14 cellular contexts compared by ENCODE assay signal in the genomic region with DNA sequence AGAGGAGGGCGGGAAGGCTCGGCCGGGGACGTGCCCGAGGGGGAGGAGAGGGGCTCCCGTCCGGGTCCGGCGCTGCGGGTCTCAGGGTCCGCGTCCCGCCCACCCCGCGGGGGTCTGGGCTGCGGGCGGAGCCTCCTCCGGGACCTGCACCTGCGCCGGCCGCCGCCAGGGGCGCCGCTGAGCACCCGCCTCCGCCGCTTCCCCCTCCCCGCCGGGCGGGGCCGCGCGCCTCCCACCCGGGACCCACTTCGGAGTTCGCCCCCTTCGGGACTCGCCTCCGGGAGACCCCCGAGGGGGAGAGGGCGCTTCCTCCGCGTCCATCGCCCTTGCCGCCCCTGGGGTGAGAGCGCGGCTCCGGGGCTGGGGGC. TPM values are rescaled to one million over a fixed set of nuclear protein-coding genes. Genes with fewer than 3 reads are reported as not detected.
DNase-seq lines count a peak whose midpoint lies in the region; ATAC-seq and TF ChIP-seq lines count a peak whose summit lies in the region.
"Not testable (repeated sequence)": the region's sequence is repeated elsewhere in the genome, so short reads cannot be mapped to it uniquely, and the experiment has no call there.
"Had no signal": no experiment of that assay in that cellular context is flagged by ENCODE, and none has a peak within 500 bp of the region (broad histone marks: within the 10 kb centered on the region; RNA-seq: fewer than 3 reads in every experiment).

No MANE protein-coding gene starts in this region.

- no CpG with 5 or more reads among the region's 48 CpGs for WGBS in esophagus muscularis mucosa
- no CpG with 5 or more reads among the region's 48 CpGs for WGBS in lung, 2 donors

- not testable (repeated sequence) for H3K4me3 Mint-ChIP-seq in WTC11; stimulated activated memory B cell treated with anti-CD40 and anti-IgM and Interleukin-4, amounts not matched to agents 10 μg/mL and 1 μg/mL and 100 μg/mL, for 72 hours

- not testable (repeated sequence) for DNase-seq in WTC11 (ENCODE audit: low spot score); esophagus muscularis mucosa (ENCODE audit: extremely low spot score); lung (ENCODE audit: low spot score)

- not testable (repeated sequence) for TF ChIP-seq CTCF in WTC11 (IDR thresholded peaks at IDR 0.05); esophagus muscularis mucosa (IDR thresholded peaks at IDR 0.05); lung (IDR thresholded peaks at IDR 0.05; ENCODE audit: control extremely low read depth, extremely low read depth)

- H3K4me3 ChIP-seq in BLaER1 (peak overlapping the region; percentile 63; the same call in 1 of the 2 replicates), esophagus muscularis mucosa (peak overlapping the region; percentile 47 to 73 (median 71))
- H3K4me3 ChIP-seq in lung = not testable (repeated sequence)

- not testable (repeated sequence) for TF ChIP-seq EP300 in esophagus muscularis mucosa (IDR thresholded peaks at IDR 0.05)

- H3K4me1 ChIP-seq in BLaER1 (peaks cover 51% of the 10 kb centered on the region), esophagus muscularis mucosa (peaks cover 10 to 39% (median 36%) of the 10 kb centered on the region in 4 donors), lung (ENCODE audit: control insufficient read depth in 2 of 2, insufficient read depth in 2 of 2, low read length in 2 of 2) (peaks cover 0 to 11% of the 10 kb centered on the region in 2 donors)

- ATAC-seq in GM19351 (IDR thresholded peaks at IDR 0.05; ENCODE audit: unreplicated experiment) (peak; percentile 43), HG02623 (IDR thresholded peaks at IDR 0.05; ENCODE audit: unreplicated experiment) (peak; percentile 22), HG03280 (IDR thresholded peaks at IDR 0.05; ENCODE audit: unreplicated experiment) (peak; percentile 52), WTC11 (peak; percentile 18), lung (ENCODE audit: insufficient read depth, low FRiP score) (peak; percentile 71)
- ATAC-seq in stimulated activated memory B cell treated with anti-CD40 and anti-IgM and Interleukin-4, amounts not matched to agents 10 μg/mL and 1 μg/mL and 100 μg/mL, for 72 hours = peak; percentile 71

- not testable (repeated sequence) for H3K9me3 ChIP-seq in BLaER1; esophagus muscularis mucosa; lung (ENCODE audit: control insufficient read depth in 2 of 2, insufficient read depth in 1 of 2, low read length in 1 of 2)

- POLR2A ChIA-PET in WTC11 (lab: Charles Lee) = interaction anchor here (0.6 kb wide), 1 partner anchor 13 kb away, joined by 3 read pairs; no protein-coding TSS in a partner anchor

- not testable (repeated sequence) for H3K27ac ChIP-seq in BLaER1; lung (ENCODE audit: low read depth in 1 of 2, low read length in 1 of 2)
- H3K27ac ChIP-seq in esophagus muscularis mucosa (replicated peaks in 1 of 4) = peak overlapping the region; percentile 86 to 96 (median 96)

- not testable (repeated sequence) for H3K9me3 Mint-ChIP-seq in WTC11; stimulated activated memory B cell treated with anti-CD40 and anti-IgM and Interleukin-4, amounts not matched to agents 10 μg/mL and 1 μg/mL and 100 μg/mL, for 72 hours

- H3K36me3 Mint-ChIP-seq in WTC11 = peaks cover 11% of the 10 kb centered on the region
- H3K36me3 Mint-ChIP-seq in stimulated activated memory B cell treated with anti-CD40 and anti-IgM and Interleukin-4, amounts not matched to agents 10 μg/mL and 1 μg/mL and 100 μg/mL, for 72 hours = not testable (repeated sequence)

- H3K27me3 ChIP-seq in BLaER1; lung (ENCODE audit: control insufficient read depth, insufficient read depth): not testable (repeated sequence)
- H3K27me3 ChIP-seq in esophagus muscularis mucosa = peaks cover 0 to 19% (median 8%) of the 10 kb centered on the region in 4 donors

- H3K27ac Mint-ChIP-seq in WTC11; stimulated activated memory B cell treated with anti-CD40 and anti-IgM and Interleukin-4, amounts not matched to agents 10 μg/mL and 1 μg/mL and 100 μg/mL, for 72 hours: not testable (repeated sequence)

- TF ChIP-seq POLR2A in esophagus muscularis mucosa (IDR thresholded peaks at IDR 0.05; ENCODE audit: low read depth) = not testable (repeated sequence)

- H3K4me1 Mint-ChIP-seq in WTC11 = peaks cover 24% of the 10 kb centered on the region
- H3K4me1 Mint-ChIP-seq in stimulated activated memory B cell treated with anti-CD40 and anti-IgM and Interleukin-4, amounts not matched to agents 10 μg/mL and 1 μg/mL and 100 μg/mL, for 72 hours = peaks cover 50% of the 10 kb centered on the region

- H3K27me3 Mint-ChIP-seq in WTC11 (ENCODE audit: low read depth); stimulated activated memory B cell treated with anti-CD40 and anti-IgM and Interleukin-4, amounts not matched to agents 10 μg/mL and 1 μg/mL and 100 μg/mL, for 72 hours: not testable (repeated sequence)

- not testable (repeated sequence) for H4K20me1 ChIP-seq in BLaER1

- not testable (repeated sequence) for H3K36me3 ChIP-seq in BLaER1; esophagus muscularis mucosa; lung (ENCODE audit: control insufficient read depth in 2 of 2, insufficient read depth in 2 of 2, low read length in 2 of 2)

- CTCF ChIA-PET in WTC11 (lab: Charles Lee) = interaction anchor here (2.3 to 3.6 kb wide), 2 partner anchors 11 to 68 kb away, joined by 13 to 34 read pairs; a partner anchor contains a TSS

- H3K4me2 ChIP-seq in BLaER1 = not testable (repeated sequence)

- H3K9ac ChIP-seq in BLaER1 = not testable (repeated sequence)

- intact Hi-C loops in esophagus muscularis mucosa (cut with DNase I) = not testable (repeated sequence)

RNA-seq across cellular contexts. Expression of a gene that starts 2.3 kb away (rescaled TPM):
- 381 to 503 TPM (median 481 TPM) in 3 replicates for total RNA-seq in WTC11 (2021)
- 100 to 1,000 TPM; 290 to 513 (median 410) TPM for total RNA-seq in esophagus muscularis mucosa
- total RNA-seq in lung = 100 to 1,000 TPM; 191 to 903 TPM
- 1,000 to 10,000 TPM; 1,642 to 2,585 TPM for polyA plus RNA-seq in lung

RNA-seq across cellular contexts. Expression of a gene that starts 4.6 kb away (rescaled TPM):
- total RNA-seq in WTC11 (2021) (544 to 679 TPM (median 640 TPM) in 3 replicates), esophagus muscularis mucosa (100 to 1,000 TPM in 3 of 4 donors, 10 to 100 TPM in 1; 60.6 to 197 (median 171) TPM), lung (100 to 1,000 TPM in 1 of 2 donors, 10 to 100 TPM in 1; 53.3 to 104 TPM)
- 100 to 1,000 TPM; 275 to 531 TPM for polyA plus RNA-seq in lung

RNA-seq across cellular contexts. Expression of a gene that starts 10.8 kb away (rescaled TPM):
- 436 to 616 TPM (median 577 TPM) in 3 replicates for total RNA-seq in WTC11 (2021)
- 100 to 1,000 TPM in 3 of 4 donors, 10 to 100 TPM in 1; 92.2 to 235 (median 194) TPM for total RNA-seq in esophagus muscularis mucosa
- total RNA-seq in lung = 100 to 1,000 TPM in 1 of 2 donors, 10 to 100 TPM in 1; 75.7 to 656 TPM
- polyA plus RNA-seq in lung = 1,000 to 10,000 TPM; 1,063 to 4,189 TPM

RNA-seq across cellular contexts. Expression of a gene that starts 19.1 kb away (rescaled TPM):
- total RNA-seq in WTC11 (2021) (not detected in 3 replicates), esophagus muscularis mucosa (not detected), lung (not detected)
- not detected for polyA plus RNA-seq in lung
- total RNA-seq: chondrocyte, H4, mesothelial cell of epicardium, OCI-LY7, osteoblast had no signal
- polyA plus RNA-seq: immature natural killer cell had no signal

RNA-seq across cellular contexts. Expression of a gene that starts 29.5 kb away (rescaled TPM):
- 74.9 to 111 TPM (median 106 TPM) in 3 replicates for total RNA-seq in WTC11 (2021)
- total RNA-seq in esophagus muscularis mucosa = 10 to 100 TPM; 13.3 to 23.7 (median 18.8) TPM
- 10 to 100 TPM; 21.6 to 63.3 TPM for total RNA-seq in lung
- polyA plus RNA-seq in lung = 100 to 1,000 TPM; 112 to 145 TPM

Comparison
In these comparisons a context has a peak if more than half of its experiments do, and no peak if none do; other contexts are left out.
1. ATAC-seq: peak in every context shown above with its lines; median percentile 71 in lung; 71 in stimulated activated memory B cell treated with anti-CD40 and anti-IgM and Interleukin-4, amounts not matched to agents 10 μg/mL and 1 μg/mL and 100 μg/mL, for 72 hours; 52 in HG03280; 43 in GM19351; 22 in HG02623; 18 in WTC11.